ENCODE assay signal across 10 cellular contexts in genomic region chr15:41893422-41894250, GRCh38. TPM values are rescaled to one million over a fixed set of nuclear protein-coding genes. Genes with fewer than 3 reads are reported as not detected.
DNase-seq lines count a peak whose midpoint lies in the region; ATAC-seq, FAIRE-seq and TF ChIP-seq lines count a peak whose summit lies in the region.
"Had no signal": no experiment of that assay in that cellular context is flagged by ENCODE, and none has a peak within 500 bp of the region (broad histone marks: within the 10 kb centered on the region; RNA-seq: fewer than 3 reads in every experiment).

TSS of gene SPTBN5 (minus strand) at chr15:41894053. CDS start at chr15:41893497, 556 bp downstream.

- ATAC-seq in mucosa of descending colon: no peak

- no peak for DNase-seq in AG04450 (ENCODE audit: low read depth, low spot score)
- DNase-seq in bronchial epithelial cell (ENCODE audit: low read depth): peak; percentile 24
- no peak for DNase-seq in neuronal stem cell (ENCODE audit: low spot score)
- no peak for DNase-seq in NCI-H526 treated with DMSO at 0.1 percent for 48 hours (lab: John Stamatoyannopoulos, UW)
- DNase-seq in HT-29 (ENCODE audit: low spot score): no peak
- DNase-seq in GM12892 (ENCODE audit: insufficient read length): no peak
- DNase-seq in mucosa of descending colon: no peak
- DNase-seq: EL; stimulated activated CD4-positive, alpha-beta T cell treated with anti-CD3 and anti-CD28 coated beads, Interleukin-2, amount 100 ng/mL, for 24 hours had no signal

- peak within 1 kb of the TSS; percentile 7 for H2BK120ac ChIP-seq in neuronal stem cell (ENCODE audit: low read depth, low read length)

- H3K9me3 ChIP-seq in AG04450 (ENCODE audit: control insufficient read depth, insufficient read depth, low read length): no peaks in the 10 kb centered on the region; the same call in 1 of the 2 replicates
- H3K9me3 ChIP-seq in HEK293 (ENCODE audit: control insufficient read depth, insufficient read depth, low read depth, low read length): no peaks in the 10 kb centered on the region
- H3K9me3 ChIP-seq in neuronal stem cell (replicated peaks in 1 of 2; ENCODE audit: control insufficient read depth in 2 of 2, insufficient read depth in 1 of 2, low read depth in 1 of 2, low read length in 2 of 2): no peaks in the 10 kb centered on the region
- no peaks in the 10 kb centered on the region for H3K9me3 ChIP-seq in mucosa of descending colon

- H3K4me1 ChIP-seq in HEK293 (ENCODE audit: control insufficient read depth, insufficient read depth, low read length): peaks cover 7% of the 10 kb centered on the region
- H3K4me1 ChIP-seq in neuronal stem cell (ENCODE audit: control insufficient read depth in 2 of 2, insufficient read depth in 1 of 2, low read depth in 1 of 2, low read length in 2 of 2): peaks cover 0 to 9% of the 10 kb centered on the region in 2 donors
- H3K4me1 ChIP-seq in mucosa of descending colon (ENCODE audit: low read depth): peaks cover 9% of the 10 kb centered on the region

- H3K4me3 ChIP-seq in AG04450 (ENCODE audit: low read depth, low read length): no peak within 1 kb of the TSS
- H3K4me3 ChIP-seq in HEK293 (ENCODE audit: low read depth, low read length): no peak within 1 kb of the TSS
- H3K4me3 ChIP-seq in bronchial epithelial cell (ENCODE audit: low read depth, low read length): peak within 1 kb of the TSS; percentile 12
- H3K4me3 ChIP-seq in neuronal stem cell (ENCODE audit: low read length in 2 of 2): no peak within 1 kb of the TSS
- no peak within 1 kb of the TSS for H3K4me3 ChIP-seq in mucosa of descending colon

- no peak for TF ChIP-seq POLR2A in GM12892 (IDR thresholded peaks at IDR 0.05; ENCODE audit: low read depth, low read length)

- no peaks in the 10 kb centered on the region for H3K79me1 ChIP-seq in neuronal stem cell (ENCODE audit: low read depth, low read length)

- peak within 1 kb of the TSS; percentile 11 for H3K27ac ChIP-seq in AG04450 (ENCODE audit: low read depth, low read length)
- peak within 1 kb of the TSS; percentile 31; the same call in 1 of the 2 replicates for H3K27ac ChIP-seq in HEK293 (ENCODE audit: extremely low read depth, low read depth, low read length)
- H3K27ac ChIP-seq in neuronal stem cell (replicated peaks; ENCODE audit: low read length): no peak within 1 kb of the TSS

- peak within 1 kb of the TSS; percentile 58 for H3K14ac ChIP-seq in neuronal stem cell (ENCODE audit: low read length)

- peak within 1 kb of the TSS; percentile 80 for H2AK5ac ChIP-seq in neuronal stem cell (ENCODE audit: low read depth, low read length)

- H3K9ac ChIP-seq in neuronal stem cell (ENCODE audit: low read depth, low read length, poor library complexity): peak within 1 kb of the TSS; percentile 47

- no peak within 1 kb of the TSS for H2AFZ ChIP-seq in neuronal stem cell (ENCODE audit: low read length)

- intact Hi-C loops in mucosa of descending colon (cut with DNase I, micrococcal nuclease): no loop called here

- WGBS in neuronal stem cell (ENCODE audit: extremely low coverage in 2 of 2, insufficient read length in 2 of 2, insufficient replicate concordance in 1 of 2), 2 donors: no CpG with 5 or more reads among the region's 15 CpGs

- peak within 1 kb of the TSS; percentile 81 for H3K23ac ChIP-seq in neuronal stem cell (ENCODE audit: low read depth, low read length, poor library complexity)

- H3K36me3 ChIP-seq in HEK293 (ENCODE audit: control insufficient read depth in 2 of 2, insufficient read depth in 1 of 2, low read length in 2 of 2) (no peaks in the 10 kb centered on the region), bronchial epithelial cell (ENCODE audit: control insufficient read depth, insufficient read depth, low read length) (no peaks in the 10 kb centered on the region), neuronal stem cell (replicated peaks in 1 of 2; ENCODE audit: control insufficient read depth in 2 of 2, insufficient read depth in 2 of 2, low read length in 2 of 2) (no peaks in the 10 kb centered on the region), mucosa of descending colon (ENCODE audit: low read depth) (no peaks in the 10 kb centered on the region)

- no peak for TF ChIP-seq CTCF in AG04450 (IDR thresholded peaks at IDR 0.05; ENCODE audit: low read depth, low read length)
- no peak for TF ChIP-seq CTCF in HEK293 (tag by site-specific recombination; IDR thresholded peaks at IDR 0.05)
- no peak for TF ChIP-seq CTCF in bronchial epithelial cell (IDR thresholded peaks at IDR 0.05; ENCODE audit: insufficient read depth, low read length, severe bottlenecking)
- no peak for TF ChIP-seq CTCF in mucosa of descending colon (IDR thresholded peaks at IDR 0.05)

- no peak within 1 kb of the TSS for H4K8ac ChIP-seq in neuronal stem cell (ENCODE audit: low read depth, low read length)

- H2BK5ac ChIP-seq in neuronal stem cell (ENCODE audit: low read length): peak within 1 kb of the TSS; percentile 43

- no peaks in the 10 kb centered on the region for H3K27me3 ChIP-seq in AG04450 (ENCODE audit: control insufficient read depth, insufficient read depth, low read length)
- H3K27me3 ChIP-seq in bronchial epithelial cell (ENCODE audit: control insufficient read depth, insufficient read depth, low read length): no peaks in the 10 kb centered on the region
- H3K27me3 ChIP-seq in neuronal stem cell (ENCODE audit: control insufficient read depth in 3 of 3, insufficient read depth in 3 of 3, low read depth in 1 of 3, low read length in 3 of 3): no peaks in the 10 kb centered on the region

- no peak within 1 kb of the TSS for H3K4ac ChIP-seq in neuronal stem cell (ENCODE audit: low read length)

- H3K18ac ChIP-seq in neuronal stem cell (ENCODE audit: low read length): peak within 1 kb of the TSS; percentile 77

- H4K91ac ChIP-seq in neuronal stem cell (ENCODE audit: low read depth, low read length, poor library complexity): no peak within 1 kb of the TSS

- FAIRE-seq in bronchial epithelial cell (lab: Jason Lieb, UNC) (no peak), GM12892 (lab: Jason Lieb, UNC) (no peak)

- H2BK12ac ChIP-seq in neuronal stem cell (ENCODE audit: low read length): peak within 1 kb of the TSS; percentile 44

- no peak within 1 kb of the TSS for H3K4me2 ChIP-seq in neuronal stem cell (ENCODE audit: insufficient read depth, low read length, poor library complexity, severe bottlenecking)

- POLR2A ChIA-PET in AG04450 (lab: Yijun Ruan, JAX): no interaction called here
- POLR2A ChIA-PET in HEK293 (lab: Yijun Ruan, JAX): no interaction called here

- H2BK15ac ChIP-seq in neuronal stem cell (ENCODE audit: low read length): peak within 1 kb of the TSS; percentile 49

- CTCF ChIA-PET in AG04450 (lab: Charles Lee): interaction anchor here (0.8 to 3.8 kb wide), 2 partner anchors 10 to 82 kb away, joined by 4 to 19 read pairs; no protein-coding TSS in a partner anchor
- CTCF ChIA-PET in HEK293 (lab: Yijun Ruan, JAX): interaction anchor here (3.8 kb wide), 1 partner anchor 11 kb away, joined by 10 read pairs; no protein-coding TSS in a partner anchor

TF ChIP-seq in HEK293, 187 proteins besides CTCF, POLR2A, EP300 and RAD21:
- TF ChIP-seq MYNN (tag by site-specific recombination; IDR thresholded peaks at IDR 0.05; ENCODE audit: borderline replicate concordance) (no peak), EGR2 (tag by site-specific recombination; IDR thresholded peaks at IDR 0.05; ENCODE audit: low read depth) (0 out of 2 replicates have a peak, but pooled peaks have one; percentile 32)

RNA-seq across cellular contexts. Expression of gene SPTBN5, which starts in this region (rescaled TPM):
- polyA plus RNA-seq in AG04450 (2011; rRNA removed): 0.14 and 0.30 TPM in 2 replicates
- 0.04 and 0.09 TPM in 2 replicates for polyA minus RNA-seq in AG04450 (2011; rRNA and poly(A)+ RNA removed)
- 0.51 and 0.53 TPM in 2 replicates for total RNA-seq in bronchial epithelial cell
- polyA plus RNA-seq in neuronal stem cell (2013, experiment 1 of 2): 0.08 TPM
- polyA plus RNA-seq in neuronal stem cell (2013, experiment 2 of 2): 0.14 TPM
- total RNA-seq in HT-29 (2014; rRNA removed; shearing (Covaris generic)): 1.6 and 2.0 TPM in 2 replicates
- 0.04 TPM for polyA plus RNA-seq in GM12892 (2012; ENCODE audit: missing spikeins)
- total RNA-seq in mucosa of descending colon: 1 to 10 TPM in 1 of 3 donors, under 1 TPM in 2; 0.36 to 2.2 (median 0.87) TPM

Comparison
In these comparisons a context has a peak if more than half of its experiments do, and no peak if none do; other contexts are left out.
1. Peak in DNase-seq and H3K4me3 ChIP-seq in bronchial epithelial cell; RNA of the gene not detected or under 1 TPM.